Comparison of ENCODE assay signal across 19 cellular contexts in genomic region chr1:16083486-16083885, GRCh38. TPM values are rescaled to one million over a fixed set of nuclear protein-coding genes. Genes with fewer than 3 reads are reported as not detected.
DNase-seq lines count a peak whose midpoint lies in the region; ATAC-seq, FAIRE-seq and TF ChIP-seq lines count a peak whose summit lies in the region.
"Had no signal": no experiment of that assay in that cellular context is flagged by ENCODE, and none has a peak within 500 bp of the region (broad histone marks: within the 10 kb centered on the region; RNA-seq: fewer than 3 reads in every experiment).

No MANE protein-coding gene starts in this region.

- H3K9ac ChIP-seq in HepG2 (ENCODE audit: insufficient read depth, low read depth, low read length): no peak overlapping the region
- H3K9ac ChIP-seq in kidney (ENCODE audit: low read length in 2 of 2): no peak overlapping the region
- H3K9ac ChIP-seq: BLaER1 treated with 17β-estradiol and CSF1 and Interleukin-3, amounts not matched to agents 10 nM and 100 nM had no signal

- TF ChIP-seq RAD21 in HepG2 (CRISPR knock-in tag; IDR thresholded peaks at IDR 0.05): no peak

- ATAC-seq in HepG2: no peak
- ATAC-seq in right lobe of liver: no peak

- no peak for FAIRE-seq in HepG2 (lab: Jason Lieb, UNC)
- FAIRE-seq in kidney (lab: Jason Lieb, UNC): no peak
- FAIRE-seq: A204.1, GM12891 had no signal

- H3K4me3 ChIP-seq in HepG2 (replicated peaks in 1 of 3; ENCODE audit: insufficient read depth in 1 of 3, low read depth in 2 of 3, low read length in 3 of 3) (no peak overlapping the region), right lobe of liver (no peak overlapping the region), kidney (ENCODE audit: low read length in 2 of 2) (no peak overlapping the region), osteoblast (ENCODE audit: insufficient read depth, low read length) (no peak overlapping the region)
- no peak overlapping the region for H3K4me3 ChIP-seq in CD8-positive, alpha-beta memory T cell (ENCODE audit: low read length)
- H3K4me3 ChIP-seq: BLaER1 treated with 17β-estradiol and CSF1 and Interleukin-3, amounts not matched to agents 10 nM and 100 nM; SJSA1 had no signal

- no peak overlapping the region for H3K4me2 ChIP-seq in HepG2 (ENCODE audit: low read depth, low read length)
- no peak overlapping the region for H3K4me2 ChIP-seq in osteoblast (ENCODE audit: insufficient read depth, low read length)
- H3K4me2 ChIP-seq: BLaER1 treated with 17β-estradiol and CSF1 and Interleukin-3, amounts not matched to agents 10 nM and 100 nM had no signal

- peaks cover 0 to 1% of the 10 kb centered on the region in 2 donors for H3K27me3 Mint-ChIP-seq in CD8-positive, alpha-beta memory T cell

- H3K4me1 ChIP-seq in HepG2 (ENCODE audit: insufficient read depth, low read length) (peaks cover 55% of the 10 kb centered on the region), right lobe of liver (peaks cover 0 to 7% (median 0%) of the 10 kb centered on the region in 4 donors), kidney (ENCODE audit: control insufficient read depth in 1 of 2, insufficient read depth in 1 of 2, low read depth in 1 of 2, low read length in 2 of 2) (peaks cover 0 to 4% of the 10 kb centered on the region in 2 donors), osteoblast (ENCODE audit: insufficient read depth, low read length) (peaks cover 7% of the 10 kb centered on the region)
- H3K4me1 ChIP-seq in CD8-positive, alpha-beta memory T cell (ENCODE audit: insufficient read depth, low read length): peaks cover 12% of the 10 kb centered on the region

- no peaks in the 10 kb centered on the region for H3K79me2 ChIP-seq in HepG2 (ENCODE audit: insufficient read depth, low read length)
- H3K79me2 ChIP-seq in osteoblast (ENCODE audit: insufficient read depth, low read length): no peaks in the 10 kb centered on the region

- no peaks in the 10 kb centered on the region for H3K9me3 Mint-ChIP-seq in CD8-positive, alpha-beta memory T cell

- in situ Hi-C loops in HepG2 (cut with HindIII; ENCODE audit: extremely low pct_ligation_motif_present, low pct_unique_long_range_greater_than_20kb): loop anchor here (5.0 kb wide), 1 partner anchor 34 kb away; no protein-coding TSS in a partner anchor

- no peak for DNase-seq in HepG2 (ENCODE audit: low spot score)
- DNase-seq in right lobe of liver: no peak
- peak; percentile 70 for DNase-seq in kidney
- DNase-seq in osteoblast (ENCODE audit: insufficient read length, low spot score, missing footprints): peak; percentile 29
- no peak for DNase-seq in RPMI8226
- no peak for DNase-seq in CD8-positive, alpha-beta memory T cell
- no peak for DNase-seq in GOT3 (lab: John Stamatoyannopoulos, UW)
- no peak for DNase-seq in NCI-H2029 (lab: John Stamatoyannopoulos, UW)
- DNase-seq: GF-D8, HCEC 1CT, NCI-H1105 treated with DMSO at 0.1 percent for 48 hours, NCI-H1694 treated with DMSO at 0.1 percent for 48 hours, NCI-H226, NCI-H524 treated with DMSO at 0.1 percent for 48 hours had no signal

- H3K4me1 Mint-ChIP-seq in CD8-positive, alpha-beta memory T cell: peaks cover 7 to 9% (median 7%) of the 10 kb centered on the region in 3 donors

- no peaks in the 10 kb centered on the region for H3K36me3 Mint-ChIP-seq in CD8-positive, alpha-beta memory T cell

- TF ChIP-seq EP300 in HepG2 (IDR thresholded peaks at IDR 0.05; ENCODE audit: low read depth in 2 of 2, low read length in 2 of 2) (no peak), HepG2 (CRISPR knock-in tag; IDR thresholded peaks at IDR 0.05; ENCODE audit: borderline replicate concordance) (no peak)

- H2AFZ ChIP-seq in HepG2 (ENCODE audit: low read length): no peak overlapping the region
- no peak overlapping the region for H2AFZ ChIP-seq in osteoblast (ENCODE audit: low read length)

- H3K27ac Mint-ChIP-seq in CD8-positive, alpha-beta memory T cell: no peak overlapping the region

- no peak overlapping the region for H3K27ac ChIP-seq in HepG2 (ENCODE audit: extremely low read length, insufficient read depth, low read length)
- H3K27ac ChIP-seq in right lobe of liver: no peak overlapping the region
- no peak overlapping the region for H3K27ac ChIP-seq in kidney (ENCODE audit: low read depth in 2 of 2, low read length in 2 of 2)
- no peak overlapping the region for H3K27ac ChIP-seq in osteoblast (ENCODE audit: low read depth, low read length)
- no peak overlapping the region for H3K27ac ChIP-seq in CD8-positive, alpha-beta memory T cell (ENCODE audit: low read depth, low read length)
- H3K27ac ChIP-seq: BLaER1 treated with 17β-estradiol and CSF1 and Interleukin-3, amounts not matched to agents 10 nM and 100 nM; SJSA1 had no signal

- POLR2A ChIA-PET in HepG2 (lab: Yijun Ruan, JAX): interaction anchor here (1.6 to 1.7 kb wide), 2 partner anchors 101 to 103 kb away, joined by 3 read pairs; no protein-coding TSS in a partner anchor
- POLR2A ChIA-PET in CD8-positive, alpha-beta memory T cell (lab: Charles Lee): no interaction called here

- no peaks in the 10 kb centered on the region for H4K20me1 ChIP-seq in HepG2 (ENCODE audit: insufficient read depth, low read length)
- H4K20me1 ChIP-seq in osteoblast (ENCODE audit: insufficient read depth, low read length): no peaks in the 10 kb centered on the region

- intact Hi-C loops in HepG2 (cut with micrococcal nuclease; ENCODE audit: unreplicated experiment): loop anchor here (2.0 kb wide), 1 partner anchor 29 kb away; no protein-coding TSS in a partner anchor
- intact Hi-C loops in right lobe of liver (cut with DNase I): loop anchor here (2.0 to 5.0 kb wide), 2 partner anchors 103 to 104 kb away; no protein-coding TSS in a partner anchor
- intact Hi-C loops in kidney (cut with DNase I): loop anchor here (10.0 kb wide), 2 partner anchors 161 to 271 kb away; partner anchors contain the start of gene FBXO42

- no peaks in the 10 kb centered on the region for H3K9me3 ChIP-seq in HepG2 (ENCODE audit: low read length)
- no peaks in the 10 kb centered on the region for H3K9me3 ChIP-seq in right lobe of liver
- no peaks in the 10 kb centered on the region for H3K9me3 ChIP-seq in kidney (ENCODE audit: control insufficient read depth in 1 of 2, low read length in 2 of 2)
- H3K9me3 ChIP-seq in osteoblast (ENCODE audit: low read depth, low read length): no peaks in the 10 kb centered on the region
- H3K9me3 ChIP-seq in CD8-positive, alpha-beta memory T cell (ENCODE audit: low read length): no peaks in the 10 kb centered on the region
- H3K9me3 ChIP-seq: BLaER1 treated with 17β-estradiol and CSF1 and Interleukin-3, amounts not matched to agents 10 nM and 100 nM; SJSA1 had no signal

- H3K4me3 Mint-ChIP-seq in CD8-positive, alpha-beta memory T cell: no peak overlapping the region

- H3K27me3 ChIP-seq in HepG2 (ENCODE audit: control insufficient read depth in 1 of 2, insufficient read depth in 2 of 2, low read length in 2 of 2): peaks cover 0 to 14% of the 10 kb centered on the region in 2 experiments; a peak in 2 of 5 replicates
- no peaks in the 10 kb centered on the region for H3K27me3 ChIP-seq in right lobe of liver
- no peaks in the 10 kb centered on the region for H3K27me3 ChIP-seq in osteoblast (ENCODE audit: insufficient read depth, low read length)
- H3K27me3 ChIP-seq in CD8-positive, alpha-beta memory T cell (ENCODE audit: insufficient read depth, low read length, poor library complexity, severe bottlenecking): no peaks in the 10 kb centered on the region
- H3K27me3 ChIP-seq: BLaER1 treated with 17β-estradiol and CSF1 and Interleukin-3, amounts not matched to agents 10 nM and 100 nM; SJSA1 had no signal

- 10% methylated on average over 2 of the region's 5 CpGs for WGBS in HepG2 (ENCODE audit: low lambda C conversion rate)
- WGBS in right lobe of liver (ENCODE audit: insufficient coverage, low coverage, low lambda C conversion rate, missing lambda C conversion rate): 84% methylated on average over 4 of the region's 5 CpGs

- no peak for TF ChIP-seq POLR2A in HepG2 (IDR thresholded peaks at IDR 0.05; ENCODE audit: insufficient read depth in 1 of 2, low read depth in 2 of 2, low read length in 2 of 2)
- no peak for TF ChIP-seq POLR2A in right lobe of liver (IDR thresholded peaks at IDR 0.05)

- CTCF ChIA-PET in HepG2 (lab: Yijun Ruan, JAX; ENCODE audit: low intra/inter-chr PET ratio, low total read pairs): interaction anchor here (5.7 kb wide), 1 partner anchor 104 kb away, joined by 98 read pairs; no protein-coding TSS in a partner anchor
- CTCF ChIA-PET in CD8-positive, alpha-beta memory T cell (lab: Charles Lee): interaction anchor here (1.1 to 7.9 kb wide), 7 partner anchors 11 to 134 kb away, joined by 3 to 196 read pairs (median 5); partner anchors contain the start of gene FAM131C

- no TSS peak for BruUV-seq in HepG2 (replicated peaks; lab: Mats Ljungman, UMichigan)

- no peaks in the 10 kb centered on the region for H3K36me3 ChIP-seq in HepG2 (replicated peaks in 1 of 2; ENCODE audit: control insufficient read depth in 1 of 2, insufficient read depth in 2 of 2, low read length in 2 of 2)
- H3K36me3 ChIP-seq in right lobe of liver: no peaks in the 10 kb centered on the region
- no peaks in the 10 kb centered on the region for H3K36me3 ChIP-seq in kidney (ENCODE audit: control insufficient read depth in 1 of 2, insufficient read depth in 2 of 2, low read length in 2 of 2)
- no peaks in the 10 kb centered on the region for H3K36me3 ChIP-seq in osteoblast (ENCODE audit: insufficient read depth, low read length)
- no peaks in the 10 kb centered on the region for H3K36me3 ChIP-seq in CD8-positive, alpha-beta memory T cell (ENCODE audit: insufficient read depth, low read length)
- H3K36me3 ChIP-seq: BLaER1 treated with 17β-estradiol and CSF1 and Interleukin-3, amounts not matched to agents 10 nM and 100 nM; SJSA1 had no signal

- TF ChIP-seq CTCF in HepG2 (CRISPR knock-in tag; IDR thresholded peaks at IDR 0.05): no peak
- TF ChIP-seq CTCF in right lobe of liver (IDR thresholded peaks at IDR 0.05): no peak
- no peak for TF ChIP-seq CTCF in kidney (IDR thresholded peaks at IDR 0.05; ENCODE audit: borderline replicate concordance, extremely low read depth, insufficient read depth)
- no peak for TF ChIP-seq CTCF in osteoblast (IDR thresholded peaks at IDR 0.05; ENCODE audit: extremely low read depth, low read depth, low read length)

RNA-seq across cellular contexts. Expression of gene FAM131C, which starts 10.0 kb away (rescaled TPM):
- total RNA-seq in HepG2 (2016; rRNA removed; fragmentation: Illumina TruSeq; extraction: Trizol): not detected in 2 replicates
- not detected in 2 replicates for total RNA-seq in HepG2 (2016; cell fraction: cytosol; rRNA removed; fragmentation: Illumina TruSeq; extraction: Trizol; ENCODE audit: low read depth)
- not detected in 2 replicates for total RNA-seq in HepG2 (2016; cell fraction: insoluble cytoplasmic fraction; rRNA removed; fragmentation: Illumina TruSeq; extraction: Trizol)
- not detected in 2 replicates for total RNA-seq in HepG2 (2016; cell fraction: membrane; rRNA removed; fragmentation: Illumina TruSeq; extraction: Trizol)
- not detected in 2 replicates for total RNA-seq in HepG2 (2016; cell fraction: nucleus; rRNA removed; fragmentation: Illumina TruSeq; extraction: Trizol)
- polyA plus RNA-seq in HepG2 (2011; rRNA removed): 0.07 and 0.10 TPM in 2 replicates
- 0.06 and 0.11 TPM in 2 replicates for polyA plus RNA-seq in HepG2 (2011; cell fraction: cytosol; rRNA removed)
- polyA plus RNA-seq in HepG2 (2011; cell fraction: nucleus; rRNA removed): 0.10 and 0.17 TPM in 2 replicates
- polyA plus RNA-seq in HepG2 (2012): 0.13 and 0.69 TPM in 2 replicates
- not detected in 2 replicates for polyA plus RNA-seq in HepG2 (2016; cell fraction: cytosol; fragmentation: Illumina TruSeq; extraction: Trizol; ENCODE audit: low read depth)
- polyA plus RNA-seq in HepG2 (2016; cell fraction: insoluble cytoplasmic fraction; fragmentation: Illumina TruSeq; extraction: Trizol; ENCODE audit: low read depth): not detected in 2 replicates
- polyA plus RNA-seq in HepG2 (2016; cell fraction: membrane; fragmentation: Illumina TruSeq; extraction: Trizol; ENCODE audit: low read depth): 0.09 TPM in 1 of 2 replicates, not detected in the other
- polyA plus RNA-seq in HepG2 (2016; cell fraction: nucleus; fragmentation: Illumina TruSeq; extraction: Trizol; ENCODE audit: insufficient read depth, low read depth): not detected in 2 replicates
- polyA minus RNA-seq in HepG2 (2011; rRNA and poly(A)+ RNA removed; ENCODE audit: low replicate concordance): 0.22 and 1.1 TPM in 2 replicates
- polyA minus RNA-seq in HepG2 (2011; cell fraction: cytosol; rRNA and poly(A)+ RNA removed): not detected in 2 replicates
- not detected in 2 replicates for polyA minus RNA-seq in HepG2 (2011; cell fraction: nucleus; rRNA and poly(A)+ RNA removed)
- total RNA-seq in right lobe of liver: under 1 TPM in 2 of 6 experiments, not detected in 4; 0.19 to 1.00 TPM
- total RNA-seq in kidney: 5.0 TPM
- polyA plus RNA-seq in kidney (ENCODE audit: insufficient read depth, low read depth, low replicate concordance): 12.0 TPM
- total RNA-seq in osteoblast: 0.36 TPM in 1 of 2 replicates, not detected in the other
- total RNA-seq in CD8-positive, alpha-beta memory T cell: under 1 TPM; 0.62 to 0.66 TPM
- polyA plus RNA-seq in CD8-positive, alpha-beta memory T cell: not detected

RNA-seq across cellular contexts. Expression of gene CLCNKB, which starts 39.9 kb away (rescaled TPM):
- not detected in 2 replicates for total RNA-seq in HepG2 (2016; rRNA removed; fragmentation: Illumina TruSeq; extraction: Trizol)
- not detected in 2 replicates for total RNA-seq in HepG2 (2016; cell fraction: cytosol; rRNA removed; fragmentation: Illumina TruSeq; extraction: Trizol; ENCODE audit: low read depth)
- not detected in 2 replicates for total RNA-seq in HepG2 (2016; cell fraction: insoluble cytoplasmic fraction; rRNA removed; fragmentation: Illumina TruSeq; extraction: Trizol)
- not detected in 2 replicates for total RNA-seq in HepG2 (2016; cell fraction: membrane; rRNA removed; fragmentation: Illumina TruSeq; extraction: Trizol)
- not detected in 2 replicates for total RNA-seq in HepG2 (2016; cell fraction: nucleus; rRNA removed; fragmentation: Illumina TruSeq; extraction: Trizol)
- 0.04 TPM in 1 of 2 replicates, not detected in the other for polyA plus RNA-seq in HepG2 (2011; rRNA removed)
- not detected in 2 replicates for polyA plus RNA-seq in HepG2 (2011; cell fraction: cytosol; rRNA removed)
- polyA plus RNA-seq in HepG2 (2011; cell fraction: nucleus; rRNA removed): 0.09 and 0.13 TPM in 2 replicates
- 0.08 TPM in 1 of 2 replicates, not detected in the other for polyA plus RNA-seq in HepG2 (2012)
- not detected in 2 replicates for polyA plus RNA-seq in HepG2 (2016; cell fraction: cytosol; fragmentation: Illumina TruSeq; extraction: Trizol; ENCODE audit: low read depth)
- polyA plus RNA-seq in HepG2 (2016; cell fraction: insoluble cytoplasmic fraction; fragmentation: Illumina TruSeq; extraction: Trizol; ENCODE audit: low read depth): not detected in 2 replicates
- polyA plus RNA-seq in HepG2 (2016; cell fraction: membrane; fragmentation: Illumina TruSeq; extraction: Trizol; ENCODE audit: low read depth): not detected in 2 replicates
- not detected in 2 replicates for polyA plus RNA-seq in HepG2 (2016; cell fraction: nucleus; fragmentation: Illumina TruSeq; extraction: Trizol; ENCODE audit: insufficient read depth, low read depth)
- polyA minus RNA-seq in HepG2 (2011; rRNA and poly(A)+ RNA removed; ENCODE audit: low replicate concordance): not detected in 2 replicates
- not detected in 2 replicates for polyA minus RNA-seq in HepG2 (2011; cell fraction: cytosol; rRNA and poly(A)+ RNA removed)
- polyA minus RNA-seq in HepG2 (2011; cell fraction: nucleus; rRNA and poly(A)+ RNA removed): not detected in 2 replicates
- not detected for total RNA-seq in right lobe of liver
- total RNA-seq in kidney: 60.6 TPM
- 519 TPM for polyA plus RNA-seq in kidney (ENCODE audit: insufficient read depth, low read depth, low replicate concordance)
- 0.29 and 0.36 TPM in 2 replicates for total RNA-seq in osteoblast
- total RNA-seq in CD8-positive, alpha-beta memory T cell: not detected
- polyA plus RNA-seq in CD8-positive, alpha-beta memory T cell: not detected
- total RNA-seq: HT1080, SJSA1 had no signal

Comparison
In these comparisons a context has a peak if more than half of its experiments do, and no peak if none do; other contexts are left out.
1. DNase-seq: peak in kidney (single experiment) and osteoblast (single experiment); none in HepG2 (single experiment), right lobe of liver (0 of 3), RPMI8226 (single experiment), CD8-positive, alpha-beta memory T cell (0 of 5), GOT3 (single experiment) and NCI-H2029 (single experiment).
2. RNA of gene CLCNKB, which starts 39.9 kb away (total RNA-seq): 60.6 TPM in kidney (single experiment); 0.29 to 0.36 TPM in osteoblast, not detected in HepG2, not detected in right lobe of liver and not detected in CD8-positive, alpha-beta memory T cell; every median in the first group is over 10 times any median in the second.